Comparison of ENCODE assay signal across 8 cellular contexts in the genomic region with DNA sequence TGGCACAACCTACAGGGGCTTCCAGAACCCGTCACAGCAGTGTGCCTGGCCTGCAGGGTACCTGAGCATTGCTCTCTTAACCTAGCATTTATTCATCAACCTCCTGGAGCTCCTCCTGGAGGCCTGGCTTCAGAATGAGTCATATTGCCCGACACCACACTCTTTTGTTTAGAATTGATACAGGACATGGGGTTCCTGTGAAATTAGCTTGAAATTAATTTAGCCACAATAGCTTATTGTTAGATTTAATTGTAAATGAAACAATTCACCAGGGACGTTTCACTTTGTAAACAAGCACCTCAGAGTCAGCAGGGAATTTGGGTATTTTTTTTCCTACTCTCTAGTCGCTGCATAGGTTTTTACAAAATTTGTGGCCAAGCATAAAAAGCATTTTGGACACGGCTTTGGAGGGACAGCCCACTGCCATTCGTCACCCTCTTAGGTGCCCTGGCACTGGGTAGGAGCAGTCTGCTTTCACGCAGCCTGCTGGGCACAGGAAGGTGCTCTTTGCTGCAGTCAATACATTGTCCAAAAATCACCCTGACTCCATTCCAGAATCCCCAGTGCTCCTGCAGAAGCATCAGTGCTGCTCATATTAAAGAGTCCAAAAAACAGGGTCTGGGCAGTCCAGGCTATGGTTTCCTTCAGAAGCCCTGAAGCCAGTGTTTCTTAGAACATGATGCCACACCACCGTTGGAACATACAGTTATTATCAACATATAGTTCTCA.
DNase-seq lines count a peak whose midpoint lies in the region; ATAC-seq, FAIRE-seq and TF ChIP-seq lines count a peak whose summit lies in the region.

No MANE protein-coding gene starts in this region.

- H3K4me3 Mint-ChIP-seq in CD14-positive monocyte = no peak overlapping the region

- peak; percentile 46 for ATAC-seq in GM19043 (IDR thresholded peaks at IDR 0.05; ENCODE audit: low read depth, unreplicated experiment)
- peak; percentile 37 for ATAC-seq in HG03135 (IDR thresholded peaks at IDR 0.05; ENCODE audit: unreplicated experiment)
- ATAC-seq in HG02970 (IDR thresholded peaks at IDR 0.05; ENCODE audit: low FRiP score, unreplicated experiment) = no peak
- no peak for ATAC-seq in pancreas

- H3K27ac Mint-ChIP-seq in CD14-positive monocyte = peak overlapping the region; percentile 63 to 95 (median 86)

- peaks cover 6 to 8% of the 10 kb centered on the region in 2 donors for H3K36me3 Mint-ChIP-seq in CD14-positive monocyte

- 71 to 75% methylated on average over 8 of the region's 8 CpGs for WGBS in pancreas, 2 donors

- H3K27ac ChIP-seq in pancreas = no peak overlapping the region

- DNase-seq in CD14-positive monocyte (ENCODE audit: low spot score) (no peak), amniotic epithelial cell (ENCODE audit: low read depth) (peak; percentile 15), NCI-H82 (lab: John Stamatoyannopoulos, UW) (no peak), inferior parietal cortex (ENCODE audit: extremely low spot score) (no peak), pancreas (no peak)

- no peak overlapping the region for H3K4me3 ChIP-seq in pancreas

- no peak for FAIRE-seq in pancreas (lab: Jason Lieb, UNC)

- H3K4me1 Mint-ChIP-seq in CD14-positive monocyte = peaks cover 97% of the 10 kb centered on the region

- no peaks in the 10 kb centered on the region for H3K36me3 ChIP-seq in pancreas

- TF ChIP-seq CTCF in CD14-positive monocyte (IDR thresholded peaks at IDR 0.05) = no peak
- no peak for TF ChIP-seq CTCF in pancreas (IDR thresholded peaks at IDR 0.05)

- H3K9me3 ChIP-seq in pancreas = no peaks in the 10 kb centered on the region

- peaks cover 0 to 2% (median 0%) of the 10 kb centered on the region in 7 donors for H3K9me3 Mint-ChIP-seq in CD14-positive monocyte

- peaks cover 0 to 7% (median 0%) of the 10 kb centered on the region in 3 donors for H3K4me1 ChIP-seq in pancreas

- no peaks in the 10 kb centered on the region for H3K27me3 ChIP-seq in pancreas

- intact Hi-C loops in CD14-positive monocyte (cut with micrococcal nuclease) (loop anchor here in 1 of 2 donors (5.0 to 10.0 kb wide), 3 partner anchors 50 to 110 kb away; partner anchors contain the start of gene MEF2A), pancreas (cut with DNase I) (no loop called here)

- H3K27me3 Mint-ChIP-seq in CD14-positive monocyte (ENCODE audit: low read depth in 3 of 3) = peaks cover 0 to 6% (median 0%) of the 10 kb centered on the region in 3 donors

Comparison
In these comparisons a context has a peak if more than half of its experiments do, and no peak if none do; other contexts are left out.
1. ATAC-seq: peak in GM19043 (single experiment) and HG03135 (single experiment); none in HG02970 (single experiment) and pancreas (0 of 4).